1 cellular context compared by ENCODE assay signal in the genomic region with DNA sequence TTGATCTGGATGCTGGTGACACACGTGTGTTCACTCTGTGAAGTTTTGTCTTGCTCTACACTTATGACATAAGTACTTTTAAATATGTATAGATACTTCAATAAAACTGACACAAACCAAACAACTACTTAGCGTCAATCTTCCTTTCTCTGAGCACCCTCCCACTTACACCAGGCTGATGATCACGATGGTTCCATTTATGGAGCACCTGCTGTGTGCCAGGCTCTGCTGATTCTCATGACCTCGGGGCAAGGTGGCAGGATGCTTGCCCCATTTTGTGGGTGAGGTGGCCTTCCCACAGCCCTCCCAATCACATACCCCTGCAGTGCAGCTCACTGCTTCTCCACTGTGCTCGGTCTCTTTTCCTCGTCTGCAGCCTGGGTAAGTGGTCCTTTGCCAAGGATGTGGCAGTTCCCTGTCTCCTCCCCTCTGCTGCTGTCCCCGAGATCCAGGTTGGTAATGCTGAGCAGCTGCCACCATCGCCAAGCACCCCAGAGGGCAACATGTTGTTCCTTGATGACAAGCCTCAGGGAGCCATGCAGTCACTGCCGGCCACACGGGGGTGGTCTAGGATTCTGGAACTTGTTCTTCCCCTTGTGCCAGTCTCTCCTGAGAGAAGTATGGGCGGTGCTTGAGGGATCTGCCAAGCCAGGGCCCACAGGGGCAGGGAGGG.
TF ChIP-seq lines count a peak whose summit lies in the region.

No MANE protein-coding gene starts in this region.

TF ChIP-seq in HepG2, 621 proteins besides CTCF, POLR2A, EP300 and RAD21:
- TF ChIP-seq, protein P1, sequence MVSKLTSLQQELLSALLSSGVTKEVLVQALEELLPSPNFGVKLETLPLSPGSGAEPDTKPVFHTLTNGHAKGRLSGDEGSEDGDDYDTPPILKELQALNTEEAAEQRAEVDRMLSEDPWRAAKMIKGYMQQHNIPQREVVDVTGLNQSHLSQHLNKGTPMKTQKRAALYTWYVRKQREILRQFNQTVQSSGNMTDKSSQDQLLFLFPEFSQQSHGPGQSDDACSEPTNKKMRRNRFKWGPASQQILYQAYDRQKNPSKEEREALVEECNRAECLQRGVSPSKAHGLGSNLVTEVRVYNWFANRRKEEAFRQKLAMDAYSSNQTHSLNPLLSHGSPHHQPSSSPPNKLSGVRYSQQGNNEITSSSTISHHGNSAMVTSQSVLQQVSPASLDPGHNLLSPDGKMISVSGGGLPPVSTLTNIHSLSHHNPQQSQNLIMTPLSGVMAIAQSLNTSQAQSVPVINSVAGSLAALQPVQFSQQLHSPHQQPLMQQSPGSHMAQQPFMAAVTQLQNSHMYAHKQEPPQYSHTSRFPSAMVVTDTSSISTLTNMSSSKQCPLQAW (CRISPR knock-in tag; IDR thresholded peaks at IDR 0.05): no peak
- no peak for TF ChIP-seq GATAD2A (CRISPR knock-in tag; IDR thresholded peaks at IDR 0.05)
- no peak for TF ChIP-seq ZNF331 (CRISPR knock-in tag; IDR thresholded peaks at IDR 0.05)
- no peak for TF ChIP-seq ONECUT2 (CRISPR knock-in tag; IDR thresholded peaks at IDR 0.05)
- TF ChIP-seq, protein P2, sequence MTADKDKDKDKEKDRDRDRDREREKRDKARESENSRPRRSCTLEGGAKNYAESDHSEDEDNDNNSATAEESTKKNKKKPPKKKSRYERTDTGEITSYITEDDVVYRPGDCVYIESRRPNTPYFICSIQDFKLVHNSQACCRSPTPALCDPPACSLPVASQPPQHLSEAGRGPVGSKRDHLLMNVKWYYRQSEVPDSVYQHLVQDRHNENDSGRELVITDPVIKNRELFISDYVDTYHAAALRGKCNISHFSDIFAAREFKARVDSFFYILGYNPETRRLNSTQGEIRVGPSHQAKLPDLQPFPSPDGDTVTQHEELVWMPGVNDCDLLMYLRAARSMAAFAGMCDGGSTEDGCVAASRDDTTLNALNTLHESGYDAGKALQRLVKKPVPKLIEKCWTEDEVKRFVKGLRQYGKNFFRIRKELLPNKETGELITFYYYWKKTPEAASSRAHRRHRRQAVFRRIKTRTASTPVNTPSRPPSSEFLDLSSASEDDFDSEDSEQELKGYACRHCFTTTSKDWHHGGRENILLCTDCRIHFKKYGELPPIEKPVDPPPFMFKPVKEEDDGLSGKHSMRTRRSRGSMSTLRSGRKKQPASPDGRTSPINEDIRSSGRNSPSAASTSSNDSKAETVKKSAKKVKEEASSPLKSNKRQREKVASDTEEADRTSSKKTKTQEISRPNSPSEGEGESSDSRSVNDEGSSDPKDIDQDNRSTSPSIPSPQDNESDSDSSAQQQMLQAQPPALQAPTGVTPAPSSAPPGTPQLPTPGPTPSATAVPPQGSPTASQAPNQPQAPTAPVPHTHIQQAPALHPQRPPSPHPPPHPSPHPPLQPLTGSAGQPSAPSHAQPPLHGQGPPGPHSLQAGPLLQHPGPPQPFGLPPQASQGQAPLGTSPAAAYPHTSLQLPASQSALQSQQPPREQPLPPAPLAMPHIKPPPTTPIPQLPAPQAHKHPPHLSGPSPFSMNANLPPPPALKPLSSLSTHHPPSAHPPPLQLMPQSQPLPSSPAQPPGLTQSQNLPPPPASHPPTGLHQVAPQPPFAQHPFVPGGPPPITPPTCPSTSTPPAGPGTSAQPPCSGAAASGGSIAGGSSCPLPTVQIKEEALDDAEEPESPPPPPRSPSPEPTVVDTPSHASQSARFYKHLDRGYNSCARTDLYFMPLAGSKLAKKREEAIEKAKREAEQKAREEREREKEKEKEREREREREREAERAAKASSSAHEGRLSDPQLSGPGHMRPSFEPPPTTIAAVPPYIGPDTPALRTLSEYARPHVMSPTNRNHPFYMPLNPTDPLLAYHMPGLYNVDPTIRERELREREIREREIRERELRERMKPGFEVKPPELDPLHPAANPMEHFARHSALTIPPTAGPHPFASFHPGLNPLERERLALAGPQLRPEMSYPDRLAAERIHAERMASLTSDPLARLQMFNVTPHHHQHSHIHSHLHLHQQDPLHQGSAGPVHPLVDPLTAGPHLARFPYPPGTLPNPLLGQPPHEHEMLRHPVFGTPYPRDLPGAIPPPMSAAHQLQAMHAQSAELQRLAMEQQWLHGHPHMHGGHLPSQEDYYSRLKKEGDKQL (CRISPR knock-in tag; IDR thresholded peaks at IDR 0.05; ENCODE audit: low read depth): no peak
- no peak for TF ChIP-seq ZNF264 (CRISPR knock-in tag; IDR thresholded peaks at IDR 0.05)
- no peak for TF ChIP-seq FOSL1 (CRISPR knock-in tag; IDR thresholded peaks at IDR 0.05; ENCODE audit: borderline replicate concordance)
- TF ChIP-seq SETDB1 (CRISPR knock-in tag; IDR thresholded peaks at IDR 0.05; ENCODE audit: borderline replicate concordance): no peak
- no peak for TF ChIP-seq TBX3 (IDR thresholded peaks at IDR 0.05; ENCODE audit: borderline replicate concordance)
- TF ChIP-seq ZNF136 (CRISPR knock-in tag; IDR thresholded peaks at IDR 0.05; ENCODE audit: low read depth): no peak
- no peak for TF ChIP-seq HDAC1 (CRISPR knock-in tag; IDR thresholded peaks at IDR 0.05)
- no peak for TF ChIP-seq ZNF496 (CRISPR knock-in tag; IDR thresholded peaks at IDR 0.05; ENCODE audit: insufficient replicate concordance)
- no peak for TF ChIP-seq ZNF510 (CRISPR knock-in tag; IDR thresholded peaks at IDR 0.05; ENCODE audit: low read depth)
- TF ChIP-seq, protein P3, sequence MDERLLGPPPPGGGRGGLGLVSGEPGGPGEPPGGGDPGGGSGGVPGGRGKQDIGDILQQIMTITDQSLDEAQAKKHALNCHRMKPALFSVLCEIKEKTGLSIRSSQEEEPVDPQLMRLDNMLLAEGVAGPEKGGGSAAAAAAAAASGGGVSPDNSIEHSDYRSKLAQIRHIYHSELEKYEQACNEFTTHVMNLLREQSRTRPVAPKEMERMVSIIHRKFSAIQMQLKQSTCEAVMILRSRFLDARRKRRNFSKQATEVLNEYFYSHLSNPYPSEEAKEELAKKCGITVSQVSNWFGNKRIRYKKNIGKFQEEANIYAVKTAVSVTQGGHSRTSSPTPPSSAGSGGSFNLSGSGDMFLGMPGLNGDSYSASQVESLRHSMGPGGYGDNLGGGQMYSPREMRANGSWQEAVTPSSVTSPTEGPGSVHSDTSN (CRISPR knock-in tag; IDR thresholded peaks at IDR 0.05): no peak
- TF ChIP-seq ZNF747 (CRISPR knock-in tag; IDR thresholded peaks at IDR 0.05; ENCODE audit: borderline replicate concordance): no peak
- TF ChIP-seq ZSCAN20 (CRISPR knock-in tag; IDR thresholded peaks at IDR 0.05; ENCODE audit: borderline replicate concordance): no peak
- TF ChIP-seq MIER3 (CRISPR knock-in tag; IDR thresholded peaks at IDR 0.05; ENCODE audit: borderline replicate concordance): no peak
- no peak for TF ChIP-seq GABPA (IDR thresholded peaks at IDR 0.05; ENCODE audit: low read depth, low read length)
- no peak for TF ChIP-seq GABPA (CRISPR knock-in tag; IDR thresholded peaks at IDR 0.05; ENCODE audit: low read depth)
TF ChIP-seq in HepG2: peak in this region for 0.
